ENCODE assay signal across 25 cellular contexts in the genomic region with DNA sequence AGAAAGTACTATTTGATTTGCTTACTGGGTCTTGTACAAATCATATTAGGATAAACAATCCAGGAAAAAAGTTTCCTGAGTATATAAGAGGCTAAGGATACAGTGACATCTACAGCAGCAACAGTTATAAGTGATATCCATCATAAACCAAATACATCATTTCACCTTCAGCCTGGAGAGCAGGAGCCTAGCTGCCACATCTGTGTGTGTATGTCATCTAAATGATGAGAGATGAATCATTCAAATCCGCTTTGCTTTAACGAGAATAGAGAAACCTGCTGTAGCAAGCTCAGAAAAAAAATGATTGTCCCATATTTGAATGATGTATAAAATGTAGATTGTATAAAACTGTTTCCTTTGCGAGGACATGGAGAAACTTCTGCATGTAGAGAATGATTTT.
"Had no signal": no experiment of that assay in that cellular context is flagged by ENCODE, and none has a peak within 500 bp of the region (broad histone marks: within the 10 kb centered on the region; RNA-seq: fewer than 3 reads in every experiment).

No MANE protein-coding gene starts in this region.

- H3K9ac ChIP-seq: parathyroid adenoma had no signal

- H2AFZ ChIP-seq: parathyroid adenoma had no signal

- H3K27ac ChIP-seq: left ventricle myocardium inferior, parathyroid adenoma, psoas muscle, skin epidermis, stomach, testis, thyroid gland, transverse colon, upper lobe of left lung, vagina had no signal

- H3K36me3 ChIP-seq: left ventricle myocardium inferior, stomach, thyroid gland, transverse colon, upper lobe of left lung, vagina had no signal

- DNase-seq: hippocampal formation; kidney; left ventricle myocardium inferior; mesendoderm; naive B cell; natural killer cell; nucleus accumbens; psoas muscle; right cardiac atrium; stimulated activated CD4-positive, alpha-beta T cell treated with anti-CD3 and anti-CD28 coated beads, Interleukin-12 subunit alpha, Interleukin-12 subunit beta, amount 100 ng/mL, for 4 hours; stimulated activated CD4-positive, alpha-beta T cell treated with anti-CD3 and anti-CD28 coated beads, Interleukin-15, amount 100 ng/mL, for 24 hours; stimulated activated CD4-positive, alpha-beta T cell treated with anti-CD3 and anti-CD28 coated beads, Interleukin-2, amount 100 ng/mL, for 24 hours; stimulated activated CD4-positive, alpha-beta T cell treated with anti-CD3 and anti-CD28 coated beads, Interleukin-4, amount 100 ng/mL, for 1 hour; stimulated activated naive B cell treated with anti-CD40 and anti-IgM and Interleukin-4, amounts not matched to agents 10 μg/mL and 1 μg/mL and 100 μg/mL, for 72 hours; stimulated activated naive CD8-positive, alpha-beta T cell treated with anti-CD3 and anti-CD28 coated beads, Interleukin-15, Interleukin-2, amounts not matched to agents 100 U/mL and 50 U/mL, for 24 hours; stomach; testis; thyroid gland; transverse colon; upper lobe of left lung had no signal

- H3K79me2 ChIP-seq: parathyroid adenoma had no signal

- H3K27me3 ChIP-seq: stomach, testis, thyroid gland, transverse colon, upper lobe of left lung, vagina had no signal

- ATAC-seq: natural killer cell; psoas muscle; right cardiac atrium; sciatic nerve; stimulated activated naive B cell treated with anti-CD40 and anti-IgM and Interleukin-4, amounts not matched to agents 10 μg/mL and 1 μg/mL and 100 μg/mL, for 72 hours; stimulated activated naive CD8-positive, alpha-beta T cell treated with anti-CD3 and anti-CD28 coated beads, Interleukin-15, Interleukin-2, amounts not matched to agents 100 U/mL and 50 U/mL, for 24 hours had no signal

- H3K4me3 ChIP-seq: left ventricle myocardium inferior, lung, psoas muscle, skin epidermis, stomach, testis, thyroid gland, transverse colon, upper lobe of left lung, vagina had no signal

- H3K9me3 ChIP-seq: left ventricle myocardium inferior, psoas muscle, stomach, testis, thyroid gland, transverse colon, upper lobe of left lung, vagina had no signal
